In the genomic region with DNA sequence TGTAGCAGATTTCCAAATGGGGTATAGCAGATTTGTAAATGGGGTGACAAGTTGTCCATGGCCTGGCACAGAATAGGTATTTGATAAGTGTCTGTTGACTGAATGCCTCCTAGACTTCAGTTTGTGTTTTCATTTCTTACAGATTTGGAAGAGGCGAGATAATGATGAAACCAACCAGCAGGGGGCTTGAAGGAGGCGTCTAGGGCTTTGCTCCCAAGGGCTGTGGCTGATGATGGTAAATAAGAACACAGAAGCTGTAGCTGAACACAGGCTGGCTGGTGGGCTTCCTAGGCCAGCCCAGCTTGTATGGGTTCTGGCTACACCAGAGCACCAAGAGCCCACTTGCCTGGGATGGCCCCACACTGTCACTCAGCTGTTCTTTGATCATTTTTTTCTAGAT, we compare ENCODE assay signal across 8 cellular contexts. TPM values are rescaled to one million over a fixed set of nuclear protein-coding genes. Genes with fewer than 3 reads are reported as not detected.
DNase-seq lines count a peak whose midpoint lies in the region.

No MANE protein-coding gene starts in this region.

- H3K9me3 Mint-ChIP-seq in IgD-negative memory B cell, result no peaks in the 10 kb centered on the region

- no peak overlapping the region for H2BK12ac ChIP-seq in mesenchymal stem cell (ENCODE audit: low read length in 2 of 2)

- no peak overlapping the region for H3K18ac ChIP-seq in mesenchymal stem cell (ENCODE audit: low read depth in 1 of 2, low read length in 2 of 2)

- peaks cover 19 to 23% (median 21%) of the 10 kb centered on the region in 3 donors for H3K4me1 Mint-ChIP-seq in IgD-negative memory B cell

- no peak overlapping the region for H2AFZ ChIP-seq in mesenchymal stem cell (ENCODE audit: low read depth, low read length)

- H3K36me3 Mint-ChIP-seq in IgD-negative memory B cell, result peaks cover 7% of the 10 kb centered on the region

- H2BK15ac ChIP-seq in mesenchymal stem cell (ENCODE audit: low read depth, poor library complexity, severe bottlenecking), result no peak overlapping the region

- H3K27ac Mint-ChIP-seq in IgD-negative memory B cell, result peak overlapping the region in 2 of 3 donors; percentile 6 to 25

- H3K14ac ChIP-seq in mesenchymal stem cell (ENCODE audit: low read length in 2 of 2), result no peak overlapping the region

- H2BK120ac ChIP-seq in mesenchymal stem cell (ENCODE audit: low read depth, low read length), result no peak overlapping the region

- no peak overlapping the region for H3K4ac ChIP-seq in mesenchymal stem cell (ENCODE audit: low read depth in 1 of 2, low read length in 2 of 2)

- no peaks in the 10 kb centered on the region for H3K27me3 ChIP-seq in mesenchymal stem cell (ENCODE audit: control insufficient read depth in 1 of 2, insufficient read depth in 1 of 2, low read length in 2 of 2)

- H3K23ac ChIP-seq in mesenchymal stem cell (ENCODE audit: low read length in 2 of 2), result no peak overlapping the region

- H3K9me3 ChIP-seq in mesenchymal stem cell (ENCODE audit: control insufficient read depth, low read length), result no peaks in the 10 kb centered on the region

- no peak overlapping the region for H3K9ac ChIP-seq in mesenchymal stem cell (ENCODE audit: low read length)

- no peak overlapping the region for H3K27ac ChIP-seq in mesenchymal stem cell (ENCODE audit: low read length, poor library complexity, severe bottlenecking)

- no peak overlapping the region for H4K8ac ChIP-seq in mesenchymal stem cell (ENCODE audit: low read length)

- H3K79me1 ChIP-seq in mesenchymal stem cell (replicated peaks; ENCODE audit: low read length, poor library complexity, severe bottlenecking), result peaks cover 13% of the 10 kb centered on the region

- peaks cover 37 to 85% of the 10 kb centered on the region in 2 experiments for H3K36me3 ChIP-seq in mesenchymal stem cell (ENCODE audit: control insufficient read depth in 1 of 2, insufficient read depth in 2 of 2, low read depth in 1 of 2, low read length in 2 of 2)

- H2BK5ac ChIP-seq in mesenchymal stem cell (ENCODE audit: low read depth, low read length, poor library complexity, severe bottlenecking), result no peak overlapping the region

- H3K4me2 ChIP-seq in mesenchymal stem cell (ENCODE audit: low read length, poor library complexity, severe bottlenecking), result no peak overlapping the region

- peak; percentile 13 for DNase-seq in NCI-H2171 (lab: John Stamatoyannopoulos, UW)
- DNase-seq in NCI-H2171 treated with DMSO at 0.1 percent for 48 hours (lab: John Stamatoyannopoulos, UW), result no peak
- peak; percentile 33 for DNase-seq in amniotic stem cell (lab: John Stamatoyannopoulos, UW)
- peak; percentile 63 for DNase-seq in mesenchymal stem cell
- DNase-seq in NCI-H1105 (lab: John Stamatoyannopoulos, UW), result no peak
- DNase-seq in NCI-H2029 (lab: John Stamatoyannopoulos, UW), result no peak
- no peak for DNase-seq in DMS153 treated with DMSO at 0.1 percent for 48 hours (lab: John Stamatoyannopoulos, UW; ENCODE audit: unreplicated experiment)

- H2AK5ac ChIP-seq in mesenchymal stem cell (ENCODE audit: low read length, severe bottlenecking), result no peak overlapping the region

- no peaks in the 10 kb centered on the region for H3K27me3 Mint-ChIP-seq in IgD-negative memory B cell

- peak overlapping the region in 1 of 4 donors; percentile 19 for H3K4me3 Mint-ChIP-seq in IgD-negative memory B cell

- no peak overlapping the region for H4K91ac ChIP-seq in mesenchymal stem cell (ENCODE audit: low read length)

- peaks cover 25% of the 10 kb centered on the region for H3K4me1 ChIP-seq in mesenchymal stem cell (ENCODE audit: control insufficient read depth, insufficient read depth, low read depth, low read length)

- no peak overlapping the region for H3K4me3 ChIP-seq in mesenchymal stem cell (ENCODE audit: insufficient read depth in 1 of 2, low read depth in 1 of 2, low read length in 2 of 2)

- 67% methylated on average over 2 of the region's 2 CpGs for WGBS in mesenchymal stem cell

RNA-seq across cellular contexts. Expression of a gene that starts 19.4 kb away (rescaled TPM):
- polyA plus RNA-seq in IgD-negative memory B cell, result not detected
- not detected for polyA plus RNA-seq in mesenchymal stem cell (2013, experiment 1 of 2)
- polyA plus RNA-seq in mesenchymal stem cell (2013, experiment 2 of 2), result not detected

RNA-seq across cellular contexts. Expression of a gene that starts 32.6 kb away (rescaled TPM):
- 61.2 TPM for polyA plus RNA-seq in IgD-negative memory B cell
- 44.6 TPM for polyA plus RNA-seq in mesenchymal stem cell (2013, experiment 1 of 2)
- 44.0 TPM for polyA plus RNA-seq in mesenchymal stem cell (2013, experiment 2 of 2)

RNA-seq across cellular contexts. Expression of a gene that starts 36.8 kb away (rescaled TPM):
- 18.3 TPM for polyA plus RNA-seq in IgD-negative memory B cell
- polyA plus RNA-seq in mesenchymal stem cell (2013, experiment 1 of 2), result 15.8 TPM
- 16.0 TPM for polyA plus RNA-seq in mesenchymal stem cell (2013, experiment 2 of 2)

RNA-seq across cellular contexts. Expression of a gene that starts 45.5 kb away (rescaled TPM):
- polyA plus RNA-seq in IgD-negative memory B cell, result 64.8 TPM
- not detected for polyA plus RNA-seq in mesenchymal stem cell (2013, experiment 1 of 2)
- not detected for polyA plus RNA-seq in mesenchymal stem cell (2013, experiment 2 of 2)

RNA-seq across cellular contexts. Expression of a gene that starts 46.1 kb away (rescaled TPM):
- polyA plus RNA-seq in IgD-negative memory B cell, result 13.4 TPM
- polyA plus RNA-seq in mesenchymal stem cell (2013, experiment 1 of 2), result 25.0 TPM
- polyA plus RNA-seq in mesenchymal stem cell (2013, experiment 2 of 2), result 23.9 TPM

Comparison
In these comparisons a context has a peak if more than half of its experiments do, and no peak if none do; other contexts are left out.
1. DNase-seq: peak in NCI-H2171 (single experiment), amniotic stem cell (single experiment) and mesenchymal stem cell (single experiment); none in NCI-H2171 treated with DMSO at 0.1 percent for 48 hours (single experiment), NCI-H1105 (single experiment), NCI-H2029 (single experiment) and DMS153 treated with DMSO at 0.1 percent for 48 hours (single experiment).